In genomic region chr13:71902676-71903075, GRCh38 we compare ENCODE assay signal across 22 cellular contexts. TPM values are rescaled to one million over a fixed set of nuclear protein-coding genes. Genes with fewer than 3 reads are reported as not detected.
"Had no signal": no experiment of that assay in that cellular context is flagged by ENCODE, and none has a peak within 500 bp of the region (broad histone marks: within the 10 kb centered on the region; RNA-seq: fewer than 3 reads in every experiment).

No MANE protein-coding gene starts in this region.

- H3K4me3 ChIP-seq: MG63, SJSA1, SK-N-MC had no signal

- FAIRE-seq: HepG2, RCC 7860 had no signal

- H3K4me1 ChIP-seq: SJSA1 had no signal

- H3K9me3 ChIP-seq: MG63, SJSA1 had no signal

- H3K27me3 ChIP-seq: MG63, SJSA1 had no signal

- H3K36me3 ChIP-seq: MG63, SJSA1 had no signal

- H3K27ac ChIP-seq: SJSA1, SK-N-MC had no signal

- DNase-seq: IMR-90, Karpas-422, KG1, MG63, NCI-H1092, NCI-H1436, NCI-H187, NCI-H2029, NCI-H2081 treated with DMSO at 0.1 percent for 48 hours, NCI-H2171, NCI-H226, NCI-H446, NCI-H510A, NCI-H524 treated with DMSO at 0.1 percent for 48 hours, NCI-H774, Right ventricle myocardium superior, RPMI8226, SIG-M5 had no signal

- ATAC-seq: HepG2 had no signal

RNA-seq across cellular contexts. Expression of gene DACH1, which starts 35.7 kb away (rescaled TPM):
- total RNA-seq: HepG2, IMR-90, SJSA1 had no signal
- polyA plus RNA-seq: HepG2, IMR-90 had no signal
